16 cellular contexts compared by ENCODE assay signal in the genomic region with DNA sequence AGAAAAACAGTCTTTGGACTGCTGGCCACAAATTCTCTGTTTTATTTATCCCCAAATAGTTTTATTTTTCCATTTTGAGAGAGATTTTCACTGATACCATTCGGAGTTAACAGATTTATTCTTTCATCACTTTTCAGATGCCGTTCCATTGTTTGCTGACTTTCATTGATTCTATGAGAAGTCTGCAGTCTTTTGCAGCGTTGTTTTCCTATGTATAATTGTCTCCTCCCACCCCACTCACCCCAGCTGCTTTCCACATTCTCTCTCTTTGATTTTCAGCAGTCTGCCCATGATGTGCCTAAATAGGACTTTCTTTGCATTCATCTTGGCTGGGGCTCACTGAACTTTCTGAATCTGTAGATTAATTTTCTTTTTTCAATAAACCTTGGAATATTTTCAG.
"Had no signal": no experiment of that assay in that cellular context is flagged by ENCODE, and none has a peak within 500 bp of the region (broad histone marks: within the 10 kb centered on the region; RNA-seq: fewer than 3 reads in every experiment).

No MANE protein-coding gene starts in this region.

- DNase-seq: activated CD4-positive, alpha-beta memory T cell treated with anti-CD3 and anti-CD28 coated beads for 36 hours; activated CD4-positive, alpha-beta T cell treated with anti-CD3 and anti-CD28 coated beads for 48 hours; activated naive CD4-positive, alpha-beta T cell treated with anti-CD3 and anti-CD28 coated beads for 36 hours; activated naive CD8-positive, alpha-beta T cell treated with anti-CD3 and anti-CD28 coated beads, Interleukin-2, amount 10 ng/mL, durations not matched to agents 7 days and 5 days; activated T-cell treated with anti-CD3 and anti-CD28 coated beads, Interleukin-2, amount 50 U/mL, for 48 hours; amniotic stem cell; esophagus squamous epithelium; gastrocnemius medialis; head of caudate nucleus; hypothalamus; ovary; stimulated activated CD4-positive, alpha-beta T cell treated with anti-CD3 and anti-CD28 coated beads, Interleukin-4, amount 100 ng/mL, for 4 hours; tibial artery had no signal

- H3K27ac ChIP-seq: coronary artery, esophagus squamous epithelium, gastrocnemius medialis, neutrophil, ovary, prostate gland, tibial artery had no signal

- H3K27me3 ChIP-seq: esophagus squamous epithelium, gastrocnemius medialis, neutrophil, ovary, tibial artery had no signal

- H3K4me1 ChIP-seq: esophagus squamous epithelium, gastrocnemius medialis, prostate gland, tibial artery had no signal

- H3K4me3 ChIP-seq: coronary artery, esophagus squamous epithelium, gastrocnemius medialis, ovary, prostate gland, tibial artery had no signal

- H3K9me3 ChIP-seq: gastrocnemius medialis, prostate gland had no signal

- H3K36me3 ChIP-seq: esophagus squamous epithelium, gastrocnemius medialis, neutrophil, ovary, prostate gland, tibial artery had no signal
